26 cellular contexts compared by ENCODE assay signal in the genomic region with DNA sequence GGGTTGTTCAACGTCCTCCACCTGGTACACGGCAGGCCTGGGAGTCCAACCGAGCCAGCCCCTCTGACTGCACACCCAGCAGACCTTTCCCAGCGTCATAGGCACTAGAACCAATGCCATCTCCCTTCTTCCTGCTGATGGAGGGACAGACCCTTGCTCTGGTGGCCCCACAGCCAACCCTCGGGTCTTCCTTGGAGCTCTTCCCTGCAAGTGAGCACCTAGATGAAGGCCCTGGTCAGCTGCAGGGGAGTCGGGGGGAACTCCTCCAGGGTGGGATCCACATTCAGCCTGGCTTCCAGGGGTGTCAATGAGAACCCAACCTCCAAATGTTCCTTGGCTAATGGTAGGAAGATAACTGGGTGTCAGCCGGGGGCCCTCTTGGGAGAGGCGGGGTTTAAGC. TPM values are rescaled to one million over a fixed set of nuclear protein-coding genes. Genes with fewer than 3 reads are reported as not detected.
A peak's percentile ranks its signal among the peaks of the same experiment; 100 is the strongest.
DNase-seq lines count a peak whose midpoint lies in the region; ATAC-seq and TF ChIP-seq lines count a peak whose summit lies in the region.
"Had no signal": no experiment of that assay in that cellular context is flagged by ENCODE, and none has a peak within 500 bp of the region (broad histone marks: within the 10 kb centered on the region; RNA-seq: fewer than 3 reads in every experiment).

No MANE protein-coding gene starts in this region.

- H3K27ac ChIP-seq in coronary artery = no peak overlapping the region
- no peak overlapping the region for H3K27ac ChIP-seq in osteoblast (ENCODE audit: low read depth, low read length)
- H3K27ac ChIP-seq in upper lobe of right lung = no peak overlapping the region
- no peak overlapping the region for H3K27ac ChIP-seq in body of pancreas
- H3K27ac ChIP-seq: BLaER1, Peyer's patch, SJCRH30 had no signal

- no peak overlapping the region for H3K4me3 ChIP-seq in coronary artery
- H3K4me3 ChIP-seq in osteoblast (ENCODE audit: insufficient read depth, low read length) = no peak overlapping the region
- no peak overlapping the region for H3K4me3 ChIP-seq in upper lobe of right lung
- H3K4me3 ChIP-seq in body of pancreas = no peak overlapping the region
- H3K4me3 ChIP-seq: BLaER1, GM12878, HAP-1, Peyer's patch, SJCRH30 had no signal

- H3K27me3 ChIP-seq in osteoblast (ENCODE audit: insufficient read depth, low read length) (no peaks in the 10 kb centered on the region), upper lobe of right lung (no peaks in the 10 kb centered on the region), body of pancreas (no peaks in the 10 kb centered on the region)
- H3K27me3 ChIP-seq: BLaER1, Peyer's patch, SJCRH30 had no signal

- ATAC-seq in left ventricle myocardium superior (no peak), Right ventricle myocardium inferior (no peak), upper lobe of right lung (no peak), body of pancreas (no peak)
- ATAC-seq: GM12878, SK-N-SH treated with all-trans-retinoic acid at 6 μM for 48 hours had no signal

- no peaks in the 10 kb centered on the region for H3K9me3 ChIP-seq in osteoblast (ENCODE audit: low read depth, low read length)
- no peaks in the 10 kb centered on the region for H3K9me3 ChIP-seq in upper lobe of right lung
- H3K9me3 ChIP-seq in body of pancreas = no peaks in the 10 kb centered on the region
- H3K9me3 ChIP-seq: HAP-1, Peyer's patch, SJCRH30 had no signal

- TF ChIP-seq CTCF in coronary artery (IDR thresholded peaks at IDR 0.05) = no peak
- no peak for TF ChIP-seq CTCF in osteoblast (IDR thresholded peaks at IDR 0.05; ENCODE audit: extremely low read depth, low read depth, low read length)
- TF ChIP-seq CTCF in upper lobe of right lung (IDR thresholded peaks at IDR 0.05) = no peak
- no peak for TF ChIP-seq CTCF in body of pancreas (IDR thresholded peaks at IDR 0.05)

- WGBS in body of pancreas, 2 donors = 58 to 62% methylated on average over 5 to 8 of the region's 8 CpGs

- DNase-seq in left ventricle myocardium superior (peak; percentile 6), Right ventricle myocardium inferior (ENCODE audit: missing footprints) (no peak), coronary artery (ENCODE audit: low spot score) (peak; percentile 59), osteoblast (ENCODE audit: insufficient read length, low spot score, missing footprints) (peak; percentile 49), upper lobe of right lung (peak; percentile 34), body of pancreas (no peak), DMS79 treated with DMSO at 0.1 percent for 48 hours (lab: John Stamatoyannopoulos, UW) (no peak), NOMO-1 treated with dmso at 0.1 percent for 144 hours (lab: John Stamatoyannopoulos, UW; ENCODE audit: unreplicated experiment) (no peak)
- DNase-seq: CD4-positive, alpha-beta T cell; EL; GDM1; GOT3; HFFc6; KBM-7; NCI-H1105 treated with DMSO at 0.1 percent for 48 hours; NCI-H146; NCI-H1930; NCI-H446 treated with DMSO at 0.1 percent for 48 hours; NCI-H526; OCI-M1; SJCRH30 had no signal

- no peak overlapping the region for H2AFZ ChIP-seq in osteoblast (ENCODE audit: low read length)

- intact Hi-C loops in left ventricle myocardium superior (cut with micrococcal nuclease) = no loop called here
- intact Hi-C loops in Right ventricle myocardium inferior (cut with DNase I) = loop anchor here (10.0 kb wide), 1 partner anchor 374 kb away; no protein-coding TSS in a partner anchor
- intact Hi-C loops in upper lobe of right lung (cut with DNase I) = no loop called here
- intact Hi-C loops in body of pancreas (cut with DNase I) = no loop called here

- TF ChIP-seq POLR2A in body of pancreas (IDR thresholded peaks at IDR 0.05) = no peak

- H3K79me2 ChIP-seq in osteoblast (ENCODE audit: insufficient read depth, low read length) = no peaks in the 10 kb centered on the region

- H3K36me3 ChIP-seq in osteoblast (ENCODE audit: insufficient read depth, low read length) (no peaks in the 10 kb centered on the region), upper lobe of right lung (no peaks in the 10 kb centered on the region), body of pancreas (replicated peaks in 1 of 2; ENCODE audit: insufficient read depth in 1 of 2, low read depth in 2 of 2) (no peaks in the 10 kb centered on the region)
- H3K36me3 ChIP-seq: BLaER1, HAP-1, Peyer's patch, SJCRH30 had no signal

- H3K4me1 ChIP-seq in osteoblast (ENCODE audit: insufficient read depth, low read length) = peaks cover 10% of the 10 kb centered on the region
- H3K4me1 ChIP-seq in upper lobe of right lung = peaks cover 4% of the 10 kb centered on the region
- no peaks in the 10 kb centered on the region for H3K4me1 ChIP-seq in body of pancreas
- H3K4me1 ChIP-seq: HAP-1 had no signal

- H3K4me2 ChIP-seq in osteoblast (ENCODE audit: insufficient read depth, low read length) = no peak overlapping the region
- H3K4me2 ChIP-seq: BLaER1 had no signal

- no peaks in the 10 kb centered on the region for H4K20me1 ChIP-seq in osteoblast (ENCODE audit: insufficient read depth, low read length)
- H4K20me1 ChIP-seq: BLaER1 had no signal

RNA-seq across cellular contexts. Expression of a gene that starts 55.9 kb away (rescaled TPM):
- total RNA-seq in left ventricle myocardium superior = 0.55 TPM
- 1.5 TPM for total RNA-seq in Right ventricle myocardium inferior
- total RNA-seq in osteoblast = 52.5 and 57.2 TPM in 2 replicates
- 1.0 TPM for total RNA-seq in upper lobe of right lung
- 1 to 10 TPM in 1 of 2 donors, under 1 TPM in 1; 0.78 to 1.6 TPM for total RNA-seq in body of pancreas
- total RNA-seq: CD4-positive, alpha-beta T cell; GM12878; HFFc6; SJCRH30 had no signal

Comparison
In these comparisons a context has a peak if more than half of its experiments do, and no peak if none do; other contexts are left out.
1. DNase-seq: peak in left ventricle myocardium superior (single experiment), coronary artery (single experiment), osteoblast (single experiment) and upper lobe of right lung (single experiment); none in Right ventricle myocardium inferior (single experiment), body of pancreas (0 of 4), DMS79 treated with DMSO at 0.1 percent for 48 hours (single experiment) and NOMO-1 treated with dmso at 0.1 percent for 144 hours (single experiment).
2. RNA of a gene that starts 55.9 kb away (total RNA-seq): 52.5 to 57.2 TPM in osteoblast; 0.78 to 1.6 TPM in body of pancreas, 1.5 TPM in Right ventricle myocardium inferior (single experiment), 1.0 TPM in upper lobe of right lung (single experiment) and 0.55 TPM in left ventricle myocardium superior (single experiment); every median in the first group is over 10 times any median in the second.